Comparison of ENCODE assay signal across 8 cellular contexts in the genomic region with DNA sequence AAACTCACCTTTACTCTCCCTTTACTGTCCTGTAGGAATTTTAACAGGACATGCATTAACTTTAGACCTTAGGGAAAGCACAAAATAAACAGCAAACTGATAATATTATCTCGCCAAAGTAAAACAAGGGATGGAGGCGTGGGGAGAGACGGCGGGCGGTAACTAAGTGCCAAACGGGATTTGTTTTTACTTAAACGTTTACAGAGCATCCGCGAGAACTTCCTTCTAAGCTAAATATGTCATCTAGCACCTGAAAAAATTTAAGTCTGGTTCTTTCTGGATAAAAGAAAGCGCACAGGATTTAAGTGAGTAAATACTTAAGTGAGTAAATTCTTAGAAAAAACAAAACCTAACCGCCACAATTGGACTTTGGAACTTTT.
A peak's percentile ranks its signal among the peaks of the same experiment; 100 is the strongest.
DNase-seq lines count a peak whose midpoint lies in the region; ATAC-seq and TF ChIP-seq lines count a peak whose summit lies in the region.

No MANE protein-coding gene starts in this region.

- no peak for TF ChIP-seq POLR2A in heart left ventricle (IDR thresholded peaks at IDR 0.05)

- WGBS in heart left ventricle, 4 donors, result 22 to 30% (median 28%) methylated on average over 11 of the region's 11 CpGs

- peaks cover 38% of the 10 kb centered on the region for H3K27me3 Mint-ChIP-seq in activated CD4-positive, alpha-beta T cell treated with anti-CD3 and anti-CD28 coated beads, Interleukin-2, amount 10 ng/mL, durations not matched to agents 24 days and 14 days

- H3K4me1 Mint-ChIP-seq in activated CD4-positive, alpha-beta T cell treated with anti-CD3 and anti-CD28 coated beads, Interleukin-2, amount 10 ng/mL, durations not matched to agents 24 days and 14 days, result peaks cover 15% of the 10 kb centered on the region

- intact Hi-C loops in activated CD4-positive, alpha-beta T cell treated with anti-CD3 and anti-CD28 coated beads, Interleukin-2, amount 10 ng/mL, durations not matched to agents 24 days and 14 days (cut with micrococcal nuclease), result loop anchor here (5.0 kb wide), 1 partner anchor 108 kb away; a partner anchor contains a TSS
- intact Hi-C loops in heart left ventricle (cut with DNase I), result loop anchor here in 5 of 10 donors (5.0 to 10.0 kb wide), 3 partner anchors 100 to 108 kb away; a partner anchor contains a TSS

- peaks cover 0 to 15% (median 0%) of the 10 kb centered on the region in 12 donors for H3K4me1 ChIP-seq in heart left ventricle
- H3K4me1 ChIP-seq in rectal smooth muscle tissue (ENCODE audit: control insufficient read depth, insufficient read depth, low read length), result no peaks in the 10 kb centered on the region

- ATAC-seq in heart left ventricle, result no peak
- ATAC-seq in GM21723 (IDR thresholded peaks at IDR 0.05; ENCODE audit: unreplicated experiment), result no peak

- H3K4me3 Mint-ChIP-seq in activated CD4-positive, alpha-beta T cell treated with anti-CD3 and anti-CD28 coated beads, Interleukin-2, amount 10 ng/mL, durations not matched to agents 24 days and 14 days, result peak overlapping the region; percentile 92

- no peak for TF ChIP-seq CTCF in heart left ventricle (IDR thresholded peaks at IDR 0.05)

- no peaks in the 10 kb centered on the region for H3K9me3 Mint-ChIP-seq in activated CD4-positive, alpha-beta T cell treated with anti-CD3 and anti-CD28 coated beads, Interleukin-2, amount 10 ng/mL, durations not matched to agents 24 days and 14 days

- H3K36me3 ChIP-seq in heart left ventricle (no peaks in the 10 kb centered on the region), rectal smooth muscle tissue (ENCODE audit: control insufficient read depth, insufficient read depth, low read length) (no peaks in the 10 kb centered on the region)

- H3K4me3 ChIP-seq in heart left ventricle (peak overlapping the region; percentile 32 to 90 (median 66)), rectal smooth muscle tissue (ENCODE audit: low read length) (peak overlapping the region; percentile 72)

- H3K9ac ChIP-seq in rectal smooth muscle tissue (ENCODE audit: low read length), result no peak overlapping the region

- H3K27ac Mint-ChIP-seq in activated CD4-positive, alpha-beta T cell treated with anti-CD3 and anti-CD28 coated beads, Interleukin-2, amount 10 ng/mL, durations not matched to agents 24 days and 14 days, result peak overlapping the region; percentile 81

- peaks cover 1% of the 10 kb centered on the region for H3K36me3 Mint-ChIP-seq in activated CD4-positive, alpha-beta T cell treated with anti-CD3 and anti-CD28 coated beads, Interleukin-2, amount 10 ng/mL, durations not matched to agents 24 days and 14 days (ENCODE audit: low read depth)

- H3K27me3 ChIP-seq in heart left ventricle (peaks cover 0 to 2% (median 0%) of the 10 kb centered on the region in 9 donors), rectal smooth muscle tissue (ENCODE audit: control insufficient read depth, insufficient read depth, low read length) (no peaks in the 10 kb centered on the region)

- DNase-seq in activated CD4-positive, alpha-beta T cell treated with anti-CD3 and anti-CD28 coated beads, Interleukin-2, amount 10 ng/mL, durations not matched to agents 24 days and 14 days, result peak; percentile 45
- DNase-seq in activated CD4-positive, alpha-beta T cell treated with anti-CD3 and anti-CD28 coated beads, Interleukin-2, amount 50 U/mL, for 1 hour, result no peak
- peak; percentile 20 for DNase-seq in SHP77 treated with DMSO at 0.1 percent for 48 hours (lab: John Stamatoyannopoulos, UW)
- DNase-seq in heart left ventricle, result no peak
- DNase-seq in NCI-H226, result no peak
- no peak for DNase-seq in H4 (ENCODE audit: low spot score)

- H3K27ac ChIP-seq in heart left ventricle (peak overlapping the region in 10 of 12 donors; percentile 49 to 87 (median 76)), rectal smooth muscle tissue (ENCODE audit: low read depth, low read length) (no peak overlapping the region)

- H3K9me3 ChIP-seq in heart left ventricle, result no peaks in the 10 kb centered on the region

Comparison
In these comparisons a context has a peak if more than half of its experiments do, and no peak if none do; other contexts are left out.
1. DNase-seq: peak in activated CD4-positive, alpha-beta T cell treated with anti-CD3 and anti-CD28 coated beads, Interleukin-2, amount 10 ng/mL, durations not matched to agents 24 days and 14 days (single experiment) and SHP77 treated with DMSO at 0.1 percent for 48 hours (single experiment); none in activated CD4-positive, alpha-beta T cell treated with anti-CD3 and anti-CD28 coated beads, Interleukin-2, amount 50 U/mL, for 1 hour (single experiment), heart left ventricle (0 of 5), NCI-H226 (single experiment) and H4 (single experiment).